8 cellular contexts compared by ENCODE assay signal in the genomic region with DNA sequence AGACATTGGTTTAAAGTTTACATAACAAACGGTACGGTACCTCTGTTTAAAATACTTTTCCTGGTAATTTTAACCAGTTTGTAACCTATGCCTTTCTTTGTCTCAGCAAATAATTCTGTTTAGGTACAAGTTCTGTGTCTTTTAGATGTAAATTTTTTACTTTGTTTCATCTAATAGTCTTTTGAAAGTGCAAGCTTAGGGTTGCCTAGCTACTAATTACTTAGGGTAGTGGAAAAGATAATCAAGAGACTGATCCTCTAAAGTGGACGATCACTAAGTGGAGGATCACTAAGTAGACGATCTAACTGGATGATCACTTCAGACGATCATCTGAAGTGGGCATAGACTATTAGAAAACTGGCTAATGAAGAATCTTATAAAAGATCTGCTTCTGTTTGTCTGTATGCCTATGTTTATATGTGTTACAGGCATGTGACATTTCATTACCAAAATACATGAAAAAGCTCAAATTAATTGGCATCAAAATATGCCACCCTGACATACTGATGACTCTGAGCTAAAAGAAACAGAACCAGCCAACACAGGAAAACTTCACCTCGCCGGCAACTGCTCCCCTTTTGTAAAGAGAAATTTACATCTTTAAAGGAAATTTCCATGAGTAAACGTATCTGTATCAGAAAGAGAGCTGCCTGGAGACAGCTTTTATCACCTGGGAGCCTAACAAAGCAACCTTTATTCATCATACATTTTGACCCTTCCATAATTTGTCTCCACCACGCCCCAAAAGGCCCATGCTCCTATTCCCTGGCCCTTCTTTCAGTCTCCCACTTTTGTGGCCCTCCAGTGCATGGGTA. TPM values are rescaled to one million over a fixed set of nuclear protein-coding genes. Genes with fewer than 3 reads are reported as not detected.
DNase-seq lines count a peak whose midpoint lies in the region; ATAC-seq and TF ChIP-seq lines count a peak whose summit lies in the region.

No MANE protein-coding gene starts in this region.

- H2BK5ac ChIP-seq in H9 (ENCODE audit: insufficient read length, low read length): no peak overlapping the region

- no peak overlapping the region for H2AFZ ChIP-seq in H9 (ENCODE audit: low read length)

- H3K56ac ChIP-seq in H9 (ENCODE audit: insufficient read length, low read depth, low read length): no peak overlapping the region

- H3K27ac Mint-ChIP-seq in H9: peak overlapping the region in 1 of 3 experiments; percentile 72; a peak in 4 of 7 replicates

- H3K27me3 ChIP-seq in H9 (ENCODE audit: insufficient read depth, low read length): peaks cover 59% of the 10 kb centered on the region
- H3K27me3 ChIP-seq in RWPE2 (ENCODE audit: insufficient read depth, poor library complexity, severe bottlenecking): no peaks in the 10 kb centered on the region
- no peaks in the 10 kb centered on the region for H3K27me3 ChIP-seq in rectal smooth muscle tissue (ENCODE audit: control insufficient read depth, insufficient read depth, low read length)

- H3K4ac ChIP-seq in H9 (ENCODE audit: low read depth, low read length): no peak overlapping the region

- TF ChIP-seq CTCF in H9 (conservative IDR thresholded peaks at IDR 0.05): no peak
- TF ChIP-seq CTCF in RWPE2 (IDR thresholded peaks at IDR 0.05; ENCODE audit: poor library complexity, severe bottlenecking): no peak

- ATAC-seq in RWPE2 (ENCODE audit: low read depth) (peak; percentile 7; the same call in 1 of the 3 replicates), HG03039 (IDR thresholded peaks at IDR 0.05; ENCODE audit: unreplicated experiment) (no peak), HG03045 (IDR thresholded peaks at IDR 0.05; ENCODE audit: unreplicated experiment) (no peak), HG02885 (IDR thresholded peaks at IDR 0.05; ENCODE audit: poor library complexity, unreplicated experiment) (no peak)

- H3K79me1 ChIP-seq in H9 (ENCODE audit: insufficient read depth, low read depth, low read length, poor library complexity, severe bottlenecking): no peaks in the 10 kb centered on the region

- peak overlapping the region; percentile 65 for H3K4me3 ChIP-seq in RWPE2 (ENCODE audit: severe bottlenecking)
- peak overlapping the region; percentile 85 for H3K4me3 ChIP-seq in rectal smooth muscle tissue (ENCODE audit: low read length)

- H3K18ac ChIP-seq in H9 (ENCODE audit: insufficient read length, low read depth, low read length): no peak overlapping the region

- no CpG with 5 or more reads among the region's 9 CpGs for WGBS in H9 (ENCODE audit: extremely low coverage, insufficient read length, low lambda C conversion rate)

- peak overlapping the region; percentile 62 to 86 for H3K4me3 Mint-ChIP-seq in H9

- H3K27me3 Mint-ChIP-seq in H9 (ENCODE audit: low read depth): peaks cover 99% of the 10 kb centered on the region

- H3K4me1 ChIP-seq in H9 (ENCODE audit: insufficient read depth, low read length) (no peaks in the 10 kb centered on the region), RWPE2 (ENCODE audit: insufficient read depth, poor library complexity, severe bottlenecking) (peaks cover 6% of the 10 kb centered on the region), rectal smooth muscle tissue (ENCODE audit: control insufficient read depth, insufficient read depth, low read length) (peaks cover 25% of the 10 kb centered on the region)

- no peak overlapping the region for H2BK15ac ChIP-seq in H9 (ENCODE audit: low read depth, low read length)

- H4K5ac ChIP-seq in H9 (ENCODE audit: insufficient read length, low read depth, low read length): no peak overlapping the region

- H3K23me2 ChIP-seq in H9 (ENCODE audit: insufficient read length, low read depth, low read length, poor library complexity, severe bottlenecking): peaks cover 10% of the 10 kb centered on the region

- H4K20me1 ChIP-seq in H9 (ENCODE audit: control insufficient read depth, insufficient read depth, insufficient read length): no peaks in the 10 kb centered on the region

- H3K9ac ChIP-seq in H9 (ENCODE audit: extremely low read depth, insufficient read length, low read length) (no peak overlapping the region), rectal smooth muscle tissue (ENCODE audit: low read length) (peak overlapping the region; percentile 77)

- H3K9me3 Mint-ChIP-seq in H9: peaks cover 6 to 15% of the 10 kb centered on the region in 2 experiments

- H3K4me1 Mint-ChIP-seq in H9: peaks cover 14% of the 10 kb centered on the region in 2 experiments

- H3K23ac ChIP-seq in H9 (ENCODE audit: insufficient read length, low read depth, low read length): no peak overlapping the region

- no peak overlapping the region for H4K91ac ChIP-seq in H9 (ENCODE audit: insufficient read length, low read depth, low read length)

- H2AK5ac ChIP-seq in H9 (ENCODE audit: insufficient read length, low read length): no peak overlapping the region

- H4K8ac ChIP-seq in H9 (replicated peaks; ENCODE audit: insufficient read length, low read depth, low read length): no peak overlapping the region

- H3K79me2 ChIP-seq in H9 (ENCODE audit: insufficient read depth, low read length): no peaks in the 10 kb centered on the region

- H3K27ac ChIP-seq in H9 (ENCODE audit: insufficient read length, low read depth, low read length) (no peak overlapping the region), RWPE2 (ENCODE audit: poor library complexity, severe bottlenecking) (peak overlapping the region; percentile 71), rectal smooth muscle tissue (ENCODE audit: low read depth, low read length) (peak overlapping the region; percentile 91)

- H2BK120ac ChIP-seq in H9 (ENCODE audit: low read depth, low read length, poor library complexity, severe bottlenecking): no peak overlapping the region

- H3K14ac ChIP-seq in H9 (ENCODE audit: insufficient read depth, low read length): no peak overlapping the region

- H3K4me2 ChIP-seq in H9 (ENCODE audit: insufficient read depth, insufficient read length, low read length): peak overlapping the region; percentile 47

- H3K9me3 ChIP-seq in H9 (ENCODE audit: control insufficient read depth, low read depth, low read length): no peaks in the 10 kb centered on the region
- peaks cover 4% of the 10 kb centered on the region for H3K9me3 ChIP-seq in RWPE2 (ENCODE audit: severe bottlenecking)

- no peak overlapping the region for H3T11ph ChIP-seq in H9 (ENCODE audit: low read length)

- peak; percentile 41 for DNase-seq in H9
- no peak for DNase-seq in RWPE2 (ENCODE audit: low spot score)
- peak; percentile 14 for DNase-seq in fibroblast of peridontal ligament (ENCODE audit: extremely low read depth)
- no peak for DNase-seq in NCI-H510A treated with DMSO at 0.1 percent for 48 hours (lab: John Stamatoyannopoulos, UW)

- peaks cover 11% of the 10 kb centered on the region; the same call in 1 of the 2 replicates for H3K36me3 ChIP-seq in RWPE2 (ENCODE audit: low read depth)
- H3K36me3 ChIP-seq in rectal smooth muscle tissue (ENCODE audit: control insufficient read depth, insufficient read depth, low read length): no peaks in the 10 kb centered on the region

- no peak overlapping the region for H2BK20ac ChIP-seq in H9 (ENCODE audit: low read depth, low read length, poor library complexity, severe bottlenecking)

- H3K36me3 Mint-ChIP-seq in H9 (ENCODE audit: insufficient read depth in 1 of 3, low read depth in 3 of 3): peaks cover 0 to 4% (median 1%) of the 10 kb centered on the region in 3 experiments; a peak in 4 of 7 replicates

- H2BK12ac ChIP-seq in H9 (ENCODE audit: insufficient read length, low read depth, low read length): no peak overlapping the region

RNA-seq across cellular contexts. Expression of gene FKBP9, which starts 15.9 kb away (rescaled TPM):
- 11.1 and 17.7 TPM in 2 replicates for total RNA-seq in H9 (2021)

RNA-seq across cellular contexts. Expression of gene KBTBD2, which starts 49.8 kb away (rescaled TPM):
- 31.5 and 34.2 TPM in 2 replicates for total RNA-seq in H9 (2021)

Comparison
In these comparisons a context has a peak if more than half of its experiments do, and no peak if none do; other contexts are left out.
1. DNase-seq: peak in H9 (single experiment) and fibroblast of peridontal ligament (single experiment); none in RWPE2 (single experiment) and NCI-H510A treated with DMSO at 0.1 percent for 48 hours (single experiment).